In genomic region chr20:39333211-39333610, GRCh38 we compare ENCODE assay signal across 31 cellular contexts.
"Had no signal": no experiment of that assay in that cellular context is flagged by ENCODE, and none has a peak within 500 bp of the region (broad histone marks: within the 10 kb centered on the region; RNA-seq: fewer than 3 reads in every experiment).

No MANE protein-coding gene starts in this region.

- ATAC-seq: activated CD8-positive, alpha-beta T cell treated with anti-CD3 and anti-CD28 coated beads for 36 hours; activated naive CD4-positive, alpha-beta T cell treated with anti-CD3 and anti-CD28 coated beads, Interleukin-2, amount 50 U/mL, for 72 hours; activated T-cell treated with anti-CD3 and anti-CD28 coated beads, Interleukin-2, amount 50 U/mL, for 4 hours; activated T-cell treated with anti-CD3 and anti-CD28 coated beads, Interleukin-2, amount 50 U/mL, for 72 hours; activated T-helper 17 cell treated with anti-CD3 and anti-CD28 coated beads, Interleukin-2, amount 50 U/mL, for 72 hours; body of pancreas had no signal

- DNase-seq: activated B cell treated with CpG ODN at 0.5 μM for 24 hours; activated CD4-positive, alpha-beta memory T cell treated with anti-CD3 and anti-CD28 coated beads for 36 hours; activated CD4-positive, alpha-beta T cell treated with anti-CD3 and anti-CD28 coated beads for 4 hours; activated CD4-positive, alpha-beta T cell treated with anti-CD3 and anti-CD28 coated beads, Interleukin-2, amount 10 ng/mL, durations not matched to agents 24 days and 14 days; activated CD4-positive, alpha-beta T cell treated with anti-CD3 and anti-CD28 coated beads, Interleukin-2, amount 50 U/mL, for 1 hour; activated CD4-positive, alpha-beta T cell treated with anti-CD3 and anti-CD28 coated beads, Interleukin-2, amount 50 U/mL, for 4 hours; activated CD4-positive, CD25-positive, alpha-beta regulatory T cell treated with anti-CD3 and anti-CD28 coated beads, Interleukin-2, amount 50 U/mL, for 72 hours; activated CD8-positive, alpha-beta memory T cell treated with anti-CD3 and anti-CD28 coated beads, Interleukin-2, amount 50 U/mL, for 4 hours; activated CD8-positive, alpha-beta T cell treated with anti-CD3 and anti-CD28 coated beads for 36 hours; activated effector memory CD4-positive, alpha-beta T cell treated with anti-CD3 and anti-CD28 coated beads, Interleukin-2, amount 50 U/mL, for 16 hours; activated gamma-delta T cell treated with Interleukin-2 at 50 U/mL for 16 hours; activated naive CD4-positive, alpha-beta T cell; activated naive CD4-positive, alpha-beta T cell treated with anti-CD3 and anti-CD28 coated beads for 36 hours; activated naive CD4-positive, alpha-beta T cell treated with anti-CD3 and anti-CD28 coated beads, Interleukin-2, amount 50 U/mL, for 16 hours; activated naive CD8-positive, alpha-beta T cell treated with anti-CD3 and anti-CD28 coated beads for 36 hours; activated T-cell treated with anti-CD3 and anti-CD28 coated beads for 4 hours; activated T-cell treated with anti-CD3 and anti-CD28 coated beads, Interleukin-2, amount 50 U/mL, for 1 hour; activated T-cell treated with anti-CD3 and anti-CD28 coated beads, Interleukin-2, amount 50 U/mL, for 4 hours; activated T-cell treated with anti-CD3 and anti-CD28 coated beads, Interleukin-2, amount 50 U/mL, for 72 hours; adrenal gland; amniotic stem cell; aorta; body of pancreas; brain microvascular endothelial cell; central memory CD4-positive, alpha-beta T cell; T-helper 2 cell; T-helper 9 cell had no signal

- H3K4me3 ChIP-seq: adrenal gland, body of pancreas, breast epithelium had no signal

- H3K27ac ChIP-seq: adrenal gland, body of pancreas, brain microvascular endothelial cell, breast epithelium, VCaP had no signal

- H3K36me3 ChIP-seq: adrenal gland, brain microvascular endothelial cell, breast epithelium had no signal

- H3K9me3 ChIP-seq: adrenal gland, body of pancreas, breast epithelium had no signal
